16 cellular contexts compared by ENCODE assay signal in genomic region chr19:6873708-6874431, GRCh38. TPM values are rescaled to one million over a fixed set of nuclear protein-coding genes. Genes with fewer than 3 reads are reported as not detected.
DNase-seq lines count a peak whose midpoint lies in the region; ATAC-seq and TF ChIP-seq lines count a peak whose summit lies in the region.
"Had no signal": no experiment of that assay in that cellular context is flagged by ENCODE, and none has a peak within 500 bp of the region (broad histone marks: within the 10 kb centered on the region; RNA-seq: fewer than 3 reads in every experiment).

No MANE protein-coding gene starts in this region.

- H3K4me3 ChIP-seq in mucosa of descending colon = no peak overlapping the region
- H3K4me3 ChIP-seq: A549 had no signal

- no peak for TF ChIP-seq CTCF in mucosa of descending colon (IDR thresholded peaks at IDR 0.05)

- ATAC-seq in mucosa of descending colon = peak; percentile 90
- ATAC-seq in GM19324 (IDR thresholded peaks at IDR 0.05; ENCODE audit: low FRiP score, unreplicated experiment) = no peak
- ATAC-seq: A549; CD8-positive, alpha-beta T cell had no signal

- H3K9me3 ChIP-seq in mucosa of descending colon = peaks cover 5% of the 10 kb centered on the region
- H3K9me3 ChIP-seq: A549, BE2C had no signal

- intact Hi-C loops in mucosa of descending colon (cut with DNase I, micrococcal nuclease) = no loop called here

- H3K36me3 ChIP-seq in mucosa of descending colon (ENCODE audit: low read depth) = no peaks in the 10 kb centered on the region
- H3K36me3 ChIP-seq: BE2C had no signal

- DNase-seq in NCI-H69 (lab: John Stamatoyannopoulos, UW) = peak; percentile 21
- peak; percentile 30 for DNase-seq in RPMI8226
- peak in 2 of 3 donors; percentile 42 to 48 for DNase-seq in mucosa of descending colon
- DNase-seq in C1 segment of cervical spinal cord (lab: John Stamatoyannopoulos, UW) = no peak
- DNase-seq in NCI-H510A (lab: John Stamatoyannopoulos, UW) = no peak
- DNase-seq: BE2C; CD8-positive, alpha-beta T cell; COR-L47; DMS153; DND-41; GDM1; HCEC 1CT; IMR-90 had no signal

- H3K4me1 ChIP-seq in mucosa of descending colon (ENCODE audit: low read depth) = no peaks in the 10 kb centered on the region
- H3K4me1 ChIP-seq: A549, BE2C had no signal

RNA-seq across cellular contexts. Expression of gene ADGRE1, which starts 13.5 kb away (rescaled TPM):
- total RNA-seq in mucosa of descending colon = under 1 TPM; 0.16 to 0.87 (median 0.29) TPM
- total RNA-seq: HT-29, IMR-90 had no signal

Comparison
In these comparisons a context has a peak if more than half of its experiments do, and no peak if none do; other contexts are left out.
1. DNase-seq: peak in NCI-H69 (single experiment), RPMI8226 (single experiment) and mucosa of descending colon (2 of 3); none in C1 segment of cervical spinal cord (0 of 14) and NCI-H510A (single experiment).